Comparison of ENCODE assay signal across 8 cellular contexts in the genomic region with DNA sequence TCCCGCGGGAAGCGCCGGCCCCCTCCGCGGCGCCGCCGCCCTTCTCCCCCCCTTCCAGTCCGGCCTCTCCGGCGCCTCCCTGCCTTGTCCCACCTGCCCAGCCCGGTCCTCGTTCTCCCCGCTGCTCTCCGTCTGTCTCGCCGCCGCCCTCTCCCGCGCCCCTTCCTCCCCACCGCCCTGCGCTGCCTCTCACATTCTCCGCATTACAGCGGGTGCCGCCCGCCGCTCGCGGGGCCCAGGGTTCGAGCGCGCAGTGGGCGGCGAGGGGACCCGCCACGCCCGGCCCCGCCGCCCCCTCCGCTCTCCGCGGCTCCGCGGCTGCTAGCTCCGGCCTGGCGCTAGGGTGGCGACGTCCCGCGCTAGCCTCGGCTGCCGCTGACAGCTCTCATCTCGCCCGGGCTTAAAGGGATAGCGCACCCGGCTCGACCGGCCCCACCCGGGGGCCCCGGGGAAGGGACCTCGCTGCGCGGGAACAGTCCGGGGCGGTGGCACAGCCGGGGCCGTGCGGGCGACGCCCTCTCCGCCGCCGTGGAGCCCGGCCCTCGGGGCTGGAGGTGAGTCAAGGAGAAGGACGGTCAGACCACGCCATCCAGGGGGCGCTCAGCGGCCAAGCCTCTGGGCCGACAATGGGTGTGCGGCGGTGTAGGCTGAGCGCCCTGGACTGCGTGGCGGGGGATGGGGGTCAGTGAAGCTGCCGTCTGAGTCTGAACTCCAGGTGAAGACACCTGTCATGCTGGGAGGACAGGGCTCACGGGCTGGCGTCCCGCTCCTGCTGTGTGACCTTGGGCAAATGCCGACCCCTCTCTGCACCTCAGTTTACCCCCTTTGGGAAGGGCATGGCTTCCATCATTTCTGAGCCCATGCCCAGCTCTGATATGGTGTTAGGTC.
DNase-seq lines count a peak whose midpoint lies in the region; ATAC-seq, FAIRE-seq and TF ChIP-seq lines count a peak whose summit lies in the region.

No MANE protein-coding gene starts in this region.

- H3K9me3 ChIP-seq in BLaER1 (no peaks in the 10 kb centered on the region), astrocyte (ENCODE audit: insufficient read depth, low read depth, low read length) (no peaks in the 10 kb centered on the region)

- H3K36me3 ChIP-seq in BLaER1 (no peaks in the 10 kb centered on the region), astrocyte (ENCODE audit: insufficient read depth, low read length) (no peaks in the 10 kb centered on the region)

- FAIRE-seq in astrocyte (lab: Jason Lieb, UNC): no peak

- peak overlapping the region; percentile 47 for H3K4me3 ChIP-seq in BLaER1
- no peak overlapping the region for H3K4me3 ChIP-seq in astrocyte (ENCODE audit: insufficient read depth, low read depth, low read length)

- H3K4me2 ChIP-seq in BLaER1 (peak overlapping the region; percentile 52), astrocyte (ENCODE audit: low read length) (peak overlapping the region; percentile 67)

- CTCF ChIA-PET in activated CD4-positive, alpha-beta T cell treated with anti-CD3 and anti-CD28 coated beads, Interleukin-2, amount 10 ng/mL, durations not matched to agents 7 days and 5 days (lab: Charles Lee): no interaction called here

- peak overlapping the region; percentile 71 for H3K4me3 Mint-ChIP-seq in astrocyte (ENCODE audit: unreplicated experiment)
- no peak overlapping the region for H3K4me3 Mint-ChIP-seq in activated CD4-positive, alpha-beta T cell treated with anti-CD3 and anti-CD28 coated beads, Interleukin-2, amount 10 ng/mL, durations not matched to agents 7 days and 5 days

- DNase-seq in HT-29 (ENCODE audit: low spot score) (peak; percentile 51), astrocyte (ENCODE audit: low read depth) (no peak), left lobe of liver (ENCODE audit: low spot score) (no peak), GOT3 (lab: John Stamatoyannopoulos, UW) (no peak)
- no peak for DNase-seq in activated CD4-positive, alpha-beta T cell treated with anti-CD3 and anti-CD28 coated beads, Interleukin-2, amount 10 ng/mL, durations not matched to agents 7 days and 5 days
- DNase-seq in activated CD4-positive, CD25-positive, alpha-beta regulatory T cell (lab: John Stamatoyannopoulos, UW): no peak

- H3K27me3 Mint-ChIP-seq in astrocyte (ENCODE audit: low read depth, unreplicated experiment): peaks cover 78% of the 10 kb centered on the region
- peaks cover 45% of the 10 kb centered on the region for H3K27me3 Mint-ChIP-seq in activated CD4-positive, alpha-beta T cell treated with anti-CD3 and anti-CD28 coated beads, Interleukin-2, amount 10 ng/mL, durations not matched to agents 7 days and 5 days

- no peak overlapping the region for H2AFZ ChIP-seq in astrocyte (ENCODE audit: low read depth, low read length)

- H3K36me3 Mint-ChIP-seq in astrocyte (ENCODE audit: low read depth, unreplicated experiment): no peaks in the 10 kb centered on the region
- no peaks in the 10 kb centered on the region for H3K36me3 Mint-ChIP-seq in activated CD4-positive, alpha-beta T cell treated with anti-CD3 and anti-CD28 coated beads, Interleukin-2, amount 10 ng/mL, durations not matched to agents 7 days and 5 days (ENCODE audit: low read depth)

- no peaks in the 10 kb centered on the region for H3K9me3 Mint-ChIP-seq in astrocyte (ENCODE audit: unreplicated experiment)
- no peaks in the 10 kb centered on the region for H3K9me3 Mint-ChIP-seq in activated CD4-positive, alpha-beta T cell treated with anti-CD3 and anti-CD28 coated beads, Interleukin-2, amount 10 ng/mL, durations not matched to agents 7 days and 5 days

- H4K20me1 ChIP-seq in BLaER1 (peaks cover 51% of the 10 kb centered on the region; the same call in 1 of the 2 replicates), astrocyte (ENCODE audit: insufficient read depth, low read length) (peaks cover 18% of the 10 kb centered on the region)

- no peaks in the 10 kb centered on the region for H3K79me2 ChIP-seq in astrocyte (ENCODE audit: insufficient read depth, low read length)

- no peaks in the 10 kb centered on the region for H3K4me1 ChIP-seq in BLaER1
- H3K4me1 ChIP-seq in astrocyte (ENCODE audit: insufficient read depth, low read length): no peaks in the 10 kb centered on the region

- H3K27me3 ChIP-seq in BLaER1 (peaks cover 63% of the 10 kb centered on the region), astrocyte (ENCODE audit: insufficient read depth, low read length) (peaks cover 45% of the 10 kb centered on the region)

- no peak overlapping the region for H3K27ac Mint-ChIP-seq in astrocyte (ENCODE audit: unreplicated experiment)
- H3K27ac Mint-ChIP-seq in activated CD4-positive, alpha-beta T cell treated with anti-CD3 and anti-CD28 coated beads, Interleukin-2, amount 10 ng/mL, durations not matched to agents 7 days and 5 days: no peak overlapping the region

- H3K4me1 Mint-ChIP-seq in astrocyte (ENCODE audit: low read depth, unreplicated experiment): no peaks in the 10 kb centered on the region
- peaks cover 3% of the 10 kb centered on the region for H3K4me1 Mint-ChIP-seq in activated CD4-positive, alpha-beta T cell treated with anti-CD3 and anti-CD28 coated beads, Interleukin-2, amount 10 ng/mL, durations not matched to agents 7 days and 5 days

- no peak overlapping the region for H3K9ac ChIP-seq in BLaER1
- H3K9ac ChIP-seq in astrocyte (ENCODE audit: low read length): no peak overlapping the region

- POLR2A ChIA-PET in activated CD4-positive, alpha-beta T cell treated with anti-CD3 and anti-CD28 coated beads, Interleukin-2, amount 10 ng/mL, durations not matched to agents 7 days and 5 days (lab: Charles Lee): no interaction called here

- H3K27ac ChIP-seq in BLaER1 (no peak overlapping the region), astrocyte (ENCODE audit: low read depth, low read length) (no peak overlapping the region)

- ATAC-seq in left lobe of liver: peak; percentile 14
- no peak for ATAC-seq in HG02759 (IDR thresholded peaks at IDR 0.05; ENCODE audit: unreplicated experiment)

- no peak for TF ChIP-seq CTCF in astrocyte (IDR thresholded peaks at IDR 0.05; ENCODE audit: insufficient read depth, low read depth, low read length)
